Comparison of ENCODE assay signal across 15 cellular contexts in genomic region chr14:72855913-72856312, GRCh38. TPM values are rescaled to one million over a fixed set of nuclear protein-coding genes. Genes with fewer than 3 reads are reported as not detected.
DNase-seq lines count a peak whose midpoint lies in the region; ATAC-seq, FAIRE-seq and TF ChIP-seq lines count a peak whose summit lies in the region.
"Had no signal": no experiment of that assay in that cellular context is flagged by ENCODE, and none has a peak within 500 bp of the region (broad histone marks: within the 10 kb centered on the region; RNA-seq: fewer than 3 reads in every experiment).

No MANE protein-coding gene starts in this region.

- peak overlapping the region in 1 of 2 donors; percentile 46 for H3K9ac ChIP-seq in colonic mucosa (ENCODE audit: low read depth in 2 of 2, low read length in 2 of 2)
- no peak overlapping the region for H3K9ac ChIP-seq in kidney (ENCODE audit: low read length in 2 of 2)

- DNase-seq in AG10803 (ENCODE audit: low read depth) (peak; percentile 88), LHCN-M2 (ENCODE audit: low read depth) (peak; percentile 73), colonic mucosa (peak; percentile 74), mesenteric fat pad (ENCODE audit: low spot score) (peak; percentile 5), kidney (no peak), GM12891 (ENCODE audit: insufficient read length, low spot score) (no peak), NCI-H1417 (lab: John Stamatoyannopoulos, UW) (no peak)
- DNase-seq: activated CD4-positive, alpha-beta T cell treated with anti-CD3 and anti-CD28 coated beads for 4 hours; C1 segment of cervical spinal cord; central memory CD4-positive, alpha-beta T cell; esophagus squamous epithelium; NCI-H1092; NCI-H526 had no signal

- H3K27me3 ChIP-seq in colonic mucosa: no peaks in the 10 kb centered on the region
- H3K27me3 ChIP-seq: esophagus squamous epithelium had no signal

- TF ChIP-seq POLR2A in GM12891 (IDR thresholded peaks at IDR 0.05; ENCODE audit: low read depth, low read length): no peak

- no peak for FAIRE-seq in kidney (lab: Jason Lieb, UNC)
- no peak for FAIRE-seq in GM12891 (lab: Jason Lieb, UNC)

- peak overlapping the region; percentile 56 for H3K27ac ChIP-seq in colonic mucosa
- no peak overlapping the region for H3K27ac ChIP-seq in kidney (ENCODE audit: low read depth in 2 of 2, low read length in 2 of 2)
- H3K27ac ChIP-seq: esophagus squamous epithelium had no signal

- H3K4me3 ChIP-seq in AG10803 (ENCODE audit: low read length) (no peak overlapping the region), colonic mucosa (no peak overlapping the region), kidney (ENCODE audit: low read length in 2 of 2) (no peak overlapping the region)
- H3K4me3 ChIP-seq: esophagus squamous epithelium had no signal

- H3K36me3 ChIP-seq in colonic mucosa (no peaks in the 10 kb centered on the region), kidney (ENCODE audit: control insufficient read depth in 1 of 2, insufficient read depth in 2 of 2, low read length in 2 of 2) (no peaks in the 10 kb centered on the region)
- H3K36me3 ChIP-seq: esophagus squamous epithelium had no signal

- no peak for ATAC-seq in GM18868 (IDR thresholded peaks at IDR 0.05; ENCODE audit: unreplicated experiment)
- ATAC-seq: SK-N-SH treated with all-trans-retinoic acid at 6 μM for 48 hours had no signal

- H3K9me3 ChIP-seq in colonic mucosa (no peaks in the 10 kb centered on the region), kidney (ENCODE audit: control insufficient read depth in 1 of 2, low read length in 2 of 2) (no peaks in the 10 kb centered on the region)
- H3K9me3 ChIP-seq: esophagus squamous epithelium had no signal

- H3K4me1 ChIP-seq in colonic mucosa: no peaks in the 10 kb centered on the region
- peaks cover 0 to 8% of the 10 kb centered on the region in 2 donors for H3K4me1 ChIP-seq in kidney (ENCODE audit: control insufficient read depth in 1 of 2, insufficient read depth in 1 of 2, low read depth in 1 of 2, low read length in 2 of 2)
- H3K4me1 ChIP-seq: esophagus squamous epithelium had no signal

- TF ChIP-seq CTCF in AG10803 (conservative IDR thresholded peaks at IDR 0.05; ENCODE audit: low read length) (no peak), colonic mucosa (IDR thresholded peaks at IDR 0.05) (no peak), kidney (IDR thresholded peaks at IDR 0.05; ENCODE audit: borderline replicate concordance, extremely low read depth, insufficient read depth) (no peak)

- intact Hi-C loops in colonic mucosa (cut with DNase I) (no loop called here), kidney (cut with DNase I) (no loop called here)

TF ChIP-seq in GM12891, 5 proteins besides CTCF, POLR2A, EP300 and RAD21:
- TF ChIP-seq SPI1 (IDR thresholded peaks at IDR 0.05; ENCODE audit: low read depth, low read length) (no peak), PAX5 (IDR thresholded peaks at IDR 0.05; ENCODE audit: insufficient read depth, low read length, severe bottlenecking) (no peak), POLR2AphosphoS5 (IDR thresholded peaks at IDR 0.05; ENCODE audit: low read depth, low read length) (no peak), POU2F2 (IDR thresholded peaks at IDR 0.05; ENCODE audit: low read depth, low read length) (no peak), TAF1 (IDR thresholded peaks at IDR 0.05; ENCODE audit: low read depth, low read length) (no peak)

RNA-seq across cellular contexts. Expression of gene DPF3, which starts 38.0 kb away (rescaled TPM):
- 9.5 and 11.1 TPM in 2 replicates for total RNA-seq in LHCN-M2 (2014; rRNA removed)
- 5.1 TPM for polyA plus RNA-seq in LHCN-M2 (2012)
- total RNA-seq in colonic mucosa: 10 to 100 TPM in 1 of 2 donors, 1 to 10 TPM in 1; 6.7 to 14.0 TPM
- total RNA-seq in mesenteric fat pad: 0.64 TPM
- total RNA-seq in kidney: 2.8 TPM
- 2.3 TPM for polyA plus RNA-seq in kidney (ENCODE audit: insufficient read depth, low read depth, low replicate concordance)
- 0.62 TPM for polyA plus RNA-seq in GM12891 (2012; ENCODE audit: low read depth, missing spikeins)

Comparison
In these comparisons a context has a peak if more than half of its experiments do, and no peak if none do; other contexts are left out.
1. DNase-seq: peak in AG10803 (single experiment), LHCN-M2 (single experiment), colonic mucosa (single experiment) and mesenteric fat pad (single experiment); none in kidney (single experiment), GM12891 (single experiment) and NCI-H1417 (0 of 3).